Comparison of ENCODE assay signal across 18 cellular contexts in genomic region chr1:245873883-245874671, GRCh38.
A peak's percentile ranks its signal among the peaks of the same experiment; 100 is the strongest.
DNase-seq lines count a peak whose midpoint lies in the region; TF ChIP-seq lines count a peak whose summit lies in the region.
"Had no signal": no experiment of that assay in that cellular context is flagged by ENCODE, and none has a peak within 500 bp of the region (broad histone marks: within the 10 kb centered on the region; RNA-seq: fewer than 3 reads in every experiment).

No MANE protein-coding gene starts in this region.

- DNase-seq in LNCaP clone FGC (ENCODE audit: low read depth) (peak; percentile 3), astrocyte of the spinal cord (ENCODE audit: low read depth, low spot score) (peak; percentile 61), fibroblast of villous mesenchyme (ENCODE audit: low read depth) (peak; percentile 42), dedifferentiated amniotic fluid mesenchymal stem cell (ENCODE audit: extremely low spot score) (no peak), HUDEP-2 (lab: John Stamatoyannopoulos, UW; ENCODE audit: unreplicated experiment in 76 of 76) (no peak)
- DNase-seq in stimulated activated CD4-positive, alpha-beta T cell treated with anti-CD3 and anti-CD28 coated beads, Interleukin-2, amount 100 ng/mL, for 24 hours: no peak
- DNase-seq: activated CD8-positive, alpha-beta T cell treated with anti-CD3 and anti-CD28 coated beads for 36 hours; activated naive CD4-positive, alpha-beta T cell treated with Interleukin-2 at 50 U/mL for 16 hours; activated T-cell treated with anti-CD3 and anti-CD28 coated beads, Interleukin-2, amount 50 U/mL, for 1 hour; Caco-2; Kasumi-1; NCI-H524 had no signal

- no peaks in the 10 kb centered on the region for H3K27me3 ChIP-seq in skeletal muscle satellite cell (ENCODE audit: control insufficient read depth, insufficient read depth, low read length)
- H3K27me3 ChIP-seq: ascending aorta, colonic mucosa, right atrium auricular region, transverse colon had no signal

- TF ChIP-seq CTCF in LNCaP clone FGC (IDR thresholded peaks at IDR 0.05; ENCODE audit: control insufficient read depth, extremely low read depth, insufficient read depth): no peak
- no peak for TF ChIP-seq CTCF in astrocyte of the spinal cord (IDR thresholded peaks at IDR 0.05; ENCODE audit: low read depth, low read length)
- TF ChIP-seq CTCF in fibroblast of villous mesenchyme (IDR thresholded peaks at IDR 0.05; ENCODE audit: insufficient read depth, low read depth, low read length): no peak

- no peak overlapping the region for H3K4me3 ChIP-seq in LNCaP clone FGC (ENCODE audit: low read depth, low read length)
- no peak overlapping the region for H3K4me3 ChIP-seq in astrocyte of the spinal cord (ENCODE audit: low read depth, low read length)
- no peak overlapping the region for H3K4me3 ChIP-seq in fibroblast of villous mesenchyme (ENCODE audit: low read depth, low read length)
- no peak overlapping the region for H3K4me3 ChIP-seq in skeletal muscle satellite cell (ENCODE audit: low read length)
- H3K4me3 ChIP-seq: ascending aorta, colonic mucosa, GM23338, right atrium auricular region, transverse colon had no signal

- peak overlapping the region; percentile 43 for H3K9ac ChIP-seq in skeletal muscle satellite cell (ENCODE audit: low read depth, low read length)

- no peaks in the 10 kb centered on the region for H3K9me3 ChIP-seq in skeletal muscle satellite cell (replicated peaks; ENCODE audit: low read length)
- H3K9me3 ChIP-seq: ascending aorta, Caco-2, colonic mucosa, right atrium auricular region, transverse colon had no signal

- no peak overlapping the region for H3K4me2 ChIP-seq in skeletal muscle satellite cell (ENCODE audit: low read length)
- H3K4me2 ChIP-seq: GM23338 had no signal

- no peaks in the 10 kb centered on the region for H3K36me3 ChIP-seq in skeletal muscle satellite cell (ENCODE audit: insufficient read depth, low read length)
- H3K36me3 ChIP-seq: ascending aorta, colonic mucosa, right atrium auricular region, transverse colon had no signal

- in situ Hi-C loops in astrocyte of the spinal cord (cut with HindIII; ENCODE audit: low sequenced_read_pairs): no loop called here

- H3K4me1 ChIP-seq in skeletal muscle satellite cell (ENCODE audit: control insufficient read depth, insufficient read depth, low read length): peaks cover 24% of the 10 kb centered on the region
- H3K4me1 ChIP-seq: ascending aorta, colonic mucosa had no signal

Comparison
In these comparisons a context has a peak if more than half of its experiments do, and no peak if none do; other contexts are left out.
1. DNase-seq: peak in LNCaP clone FGC (single experiment), astrocyte of the spinal cord (single experiment) and fibroblast of villous mesenchyme (single experiment); none in dedifferentiated amniotic fluid mesenchymal stem cell (single experiment), stimulated activated CD4-positive, alpha-beta T cell treated with anti-CD3 and anti-CD28 coated beads, Interleukin-2, amount 100 ng/mL, for 24 hours (0 of 2) and HUDEP-2 (0 of 76).